Comparison of ENCODE assay signal across 16 cellular contexts in genomic region chr10:14834588-14834987, GRCh38. TPM values are rescaled to one million over a fixed set of nuclear protein-coding genes. Genes with fewer than 3 reads are reported as not detected.
DNase-seq lines count a peak whose midpoint lies in the region; ATAC-seq and TF ChIP-seq lines count a peak whose summit lies in the region.
"Had no signal": no experiment of that assay in that cellular context is flagged by ENCODE, and none has a peak within 500 bp of the region (broad histone marks: within the 10 kb centered on the region; RNA-seq: fewer than 3 reads in every experiment).

No MANE protein-coding gene starts in this region.

- no peaks in the 10 kb centered on the region for H3K9me3 ChIP-seq in CD4-positive, alpha-beta T cell (ENCODE audit: control insufficient read depth, low read length)
- H3K9me3 ChIP-seq in T-helper 17 cell (ENCODE audit: control insufficient read depth, low read length, poor library complexity, severe bottlenecking) (no peaks in the 10 kb centered on the region), Karpas-422 (ENCODE audit: low read length) (no peaks in the 10 kb centered on the region), vagina (no peaks in the 10 kb centered on the region), Peyer's patch (no peaks in the 10 kb centered on the region)

- no peak for TF ChIP-seq CTCF in CD4-positive, alpha-beta T cell (IDR thresholded peaks at IDR 0.05)
- no peak for TF ChIP-seq CTCF in progenitor cell of endocrine pancreas (IDR thresholded peaks at IDR 0.05; ENCODE audit: unreplicated experiment)
- no peak for TF ChIP-seq CTCF in vagina (IDR thresholded peaks at IDR 0.05)
- no peak for TF ChIP-seq CTCF in Peyer's patch (IDR thresholded peaks at IDR 0.05)

- no peaks in the 10 kb centered on the region for H3K27me3 Mint-ChIP-seq in CD4-positive, alpha-beta T cell
- H3K27me3 Mint-ChIP-seq in T-helper 17 cell, result no peaks in the 10 kb centered on the region
- no peaks in the 10 kb centered on the region for H3K27me3 Mint-ChIP-seq in progenitor cell of endocrine pancreas
- H3K27me3 Mint-ChIP-seq: CD8-positive, alpha-beta memory T cell had no signal

- H3K4me1 ChIP-seq in Karpas-422 (ENCODE audit: low read length) (peaks cover 9% of the 10 kb centered on the region), vagina (peaks cover 23% of the 10 kb centered on the region), Peyer's patch (peaks cover 0 to 13% (median 3%) of the 10 kb centered on the region in 4 donors)

- H3K4me3 ChIP-seq in Karpas-422 (ENCODE audit: low read length), result no peak overlapping the region
- no peak overlapping the region for H3K4me3 ChIP-seq in vagina
- no peak overlapping the region for H3K4me3 ChIP-seq in Peyer's patch
- H3K4me3 ChIP-seq: PC-9 had no signal

- DNase-seq in CD4-positive, alpha-beta T cell, result no peak
- DNase-seq in T-helper 17 cell (no peak), left colon (no peak), progenitor cell of endocrine pancreas (ENCODE audit: low spot score, unreplicated experiment) (no peak), Karpas-422 (no peak), vagina (ENCODE audit: extremely low spot score in 2 of 2) (no peak), cardiac septum (ENCODE audit: low spot score) (no peak), Peyer's patch (no peak)
- DNase-seq: CD8-positive, alpha-beta memory T cell; DMS79 treated with DMSO at 0.1 percent for 48 hours; GOT3; MV-4-11; NCI-H1417; NCI-H187 treated with DMSO at 0.1 percent for 48 hours; NCI-H774; PC-9 had no signal

- no peak for TF ChIP-seq POLR2A in vagina (IDR thresholded peaks at IDR 0.05)
- no peak for TF ChIP-seq POLR2A in Peyer's patch (IDR thresholded peaks at IDR 0.05)

- CTCF ChIA-PET in CD4-positive, alpha-beta T cell (lab: Charles Lee), result no interaction called here

- no peaks in the 10 kb centered on the region for H3K27me3 ChIP-seq in CD4-positive, alpha-beta T cell (ENCODE audit: control insufficient read depth, insufficient read depth, low read length)
- H3K27me3 ChIP-seq in Karpas-422 (ENCODE audit: low read length), result no peaks in the 10 kb centered on the region
- no peaks in the 10 kb centered on the region for H3K27me3 ChIP-seq in vagina
- H3K27me3 ChIP-seq in Peyer's patch, result no peaks in the 10 kb centered on the region

- H3K36me3 Mint-ChIP-seq in CD4-positive, alpha-beta T cell (ENCODE audit: low read depth), result peaks cover 13% of the 10 kb centered on the region
- H3K36me3 Mint-ChIP-seq in T-helper 17 cell (ENCODE audit: low read depth) (peaks cover 26% of the 10 kb centered on the region), progenitor cell of endocrine pancreas (ENCODE audit: insufficient read depth) (peaks cover 2% of the 10 kb centered on the region)

- peak overlapping the region; percentile 28 for H3K27ac Mint-ChIP-seq in CD4-positive, alpha-beta T cell
- H3K27ac Mint-ChIP-seq in T-helper 17 cell (no peak overlapping the region), progenitor cell of endocrine pancreas (peak overlapping the region; percentile 44)

- POLR2A ChIA-PET in CD4-positive, alpha-beta T cell (lab: Charles Lee), result no interaction called here

- intact Hi-C loops in CD4-positive, alpha-beta T cell (cut with DNase I, micrococcal nuclease), result loop anchor here (10.0 kb wide), 3 partner anchors 260 to 1250 kb away; partner anchors contain the start of genes PRPF18 (in 1 of the 2) and RPP38 (in 1 of the 2)
- intact Hi-C loops in left colon (cut with DNase I, micrococcal nuclease), result no loop called here
- intact Hi-C loops in vagina (cut with DNase I), result loop anchor here (10.0 kb wide), 2 partner anchors 230 to 330 kb away; no protein-coding TSS in a partner anchor
- intact Hi-C loops in cardiac septum (cut with DNase I), result no loop called here

- H2AFZ ChIP-seq in Karpas-422 (ENCODE audit: low read length), result no peak overlapping the region
- H2AFZ ChIP-seq: PC-9 had no signal

- ATAC-seq in CD4-positive, alpha-beta T cell (ENCODE audit: poor library complexity), result no peak
- ATAC-seq in T-helper 17 cell, result no peak
- peak; percentile 24 for ATAC-seq in left colon

- H3K9me3 Mint-ChIP-seq in CD4-positive, alpha-beta T cell, result no peaks in the 10 kb centered on the region
- no peaks in the 10 kb centered on the region for H3K9me3 Mint-ChIP-seq in progenitor cell of endocrine pancreas (ENCODE audit: low read depth)
- H3K9me3 Mint-ChIP-seq: CD8-positive, alpha-beta memory T cell had no signal

- H3K27ac ChIP-seq in CD4-positive, alpha-beta T cell (ENCODE audit: low read depth, low read length), result no peak overlapping the region
- H3K27ac ChIP-seq in Karpas-422 (ENCODE audit: low read length), result no peak overlapping the region
- H3K27ac ChIP-seq in vagina, result no peak overlapping the region
- no peak overlapping the region for H3K27ac ChIP-seq in Peyer's patch
- H3K27ac ChIP-seq: PC-9 had no signal

- peaks cover 15% of the 10 kb centered on the region for H3K79me2 ChIP-seq in Karpas-422 (ENCODE audit: low read length)

- H3K9ac ChIP-seq in Karpas-422 (ENCODE audit: low read length), result no peak overlapping the region

- peaks cover 23% of the 10 kb centered on the region for H3K4me1 Mint-ChIP-seq in CD4-positive, alpha-beta T cell (ENCODE audit: low read depth)
- H3K4me1 Mint-ChIP-seq in T-helper 17 cell (peaks cover 18% of the 10 kb centered on the region), progenitor cell of endocrine pancreas (ENCODE audit: low read depth) (peaks cover 20% of the 10 kb centered on the region)

- peaks cover 6% of the 10 kb centered on the region; the same call in 1 of the 2 replicates for H4K20me1 ChIP-seq in Karpas-422 (ENCODE audit: insufficient read depth, low read depth, low read length)

- H3K36me3 ChIP-seq in Karpas-422 (ENCODE audit: insufficient read depth, low read length), result no peaks in the 10 kb centered on the region
- no peaks in the 10 kb centered on the region for H3K36me3 ChIP-seq in vagina
- H3K36me3 ChIP-seq in Peyer's patch, result no peaks in the 10 kb centered on the region

- H3K4me3 Mint-ChIP-seq in CD4-positive, alpha-beta T cell, result peak overlapping the region; percentile 28
- H3K4me3 Mint-ChIP-seq in T-helper 17 cell (peak overlapping the region; percentile 57), progenitor cell of endocrine pancreas (ENCODE audit: low read depth) (no peak overlapping the region)

- no peak overlapping the region for H3K4me2 ChIP-seq in Karpas-422 (ENCODE audit: low read depth, low read length, poor library complexity, severe bottlenecking)
- H3K4me2 ChIP-seq: PC-9 had no signal

- no peaks in the 10 kb centered on the region for H3K9me2 ChIP-seq in Karpas-422 (replicated peaks; ENCODE audit: insufficient read depth, low read length)

RNA-seq across cellular contexts. Expression of gene CDNF, which starts 3.2 kb away (rescaled TPM):
- total RNA-seq in CD4-positive, alpha-beta T cell, result 1 to 10 TPM; 3.2 to 3.7 TPM
- total RNA-seq in T-helper 17 cell (1 to 10 TPM in 1 of 2 donors, under 1 TPM in 1; 0.62 to 3.2 TPM), left colon (1 to 10 TPM; 1.7 to 2.0 TPM), progenitor cell of endocrine pancreas (1.3 and 2.3 TPM in 2 replicates), vagina (7.4 TPM), cardiac septum (2.3 TPM), Peyer's patch (1 to 10 TPM in 3 of 4 donors, not detected in 1; 3.1 to 6.7 (median 4.0) TPM)
- 1.2 and 2.2 TPM in 2 replicates for total RNA-seq in Karpas-422 (2014; rRNA removed; shearing (Covaris generic); ENCODE audit: low replicate concordance)

RNA-seq across cellular contexts. Expression of gene HSPA14, which starts 3.5 kb away (rescaled TPM):
- total RNA-seq in CD4-positive, alpha-beta T cell, result 10 to 100 TPM; 29.1 to 33.4 TPM
- total RNA-seq in T-helper 17 cell (10 to 100 TPM; 22.5 to 24.7 TPM), left colon (10 to 100 TPM; 13.6 to 14.0 TPM), progenitor cell of endocrine pancreas (13.2 and 15.2 TPM in 2 replicates), vagina (8.3 TPM), cardiac septum (7.3 TPM), Peyer's patch (10 to 100 TPM; 11.4 to 20.6 (median 12.0) TPM)
- 34.2 and 34.8 TPM in 2 replicates for total RNA-seq in Karpas-422 (2014; rRNA removed; shearing (Covaris generic); ENCODE audit: low replicate concordance)

RNA-seq across cellular contexts. Expression of gene MSANTD7, which starts 3.5 kb away (rescaled TPM):
- 10 to 100 TPM; 26.2 to 26.9 TPM for total RNA-seq in CD4-positive, alpha-beta T cell
- total RNA-seq in T-helper 17 cell (10 to 100 TPM; 22.2 to 23.2 TPM), left colon (10 to 100 TPM in 1 of 2 donors, 1 to 10 TPM in 1; 9.9 to 12.2 TPM), progenitor cell of endocrine pancreas (15.7 and 16.0 TPM in 2 replicates), vagina (11.8 TPM), cardiac septum (6.0 TPM), Peyer's patch (10 to 100 TPM in 3 of 4 donors, 1 to 10 TPM in 1; 9.1 to 12.8 (median 10.3) TPM)
- 22.1 and 25.0 TPM in 2 replicates for total RNA-seq in Karpas-422 (2014; rRNA removed; shearing (Covaris generic); ENCODE audit: low replicate concordance)

RNA-seq across cellular contexts. Expression of gene SUV39H2, which starts 44.1 kb away (rescaled TPM):
- 1 to 10 TPM; 3.4 to 3.5 TPM for total RNA-seq in CD4-positive, alpha-beta T cell
- total RNA-seq in T-helper 17 cell (1 to 10 TPM; 3.3 to 3.7 TPM), left colon (1 to 10 TPM; 5.6 to 7.9 TPM), progenitor cell of endocrine pancreas (38.4 and 39.9 TPM in 2 replicates), vagina (6.9 TPM), cardiac septum (7.9 TPM), Peyer's patch (10 to 100 TPM in 2 of 4 donors, 1 to 10 TPM in 2; 2.5 to 22.3 (median 9.0) TPM)
- 15.7 and 23.8 TPM in 2 replicates for total RNA-seq in Karpas-422 (2014; rRNA removed; shearing (Covaris generic); ENCODE audit: low replicate concordance)

RNA-seq across cellular contexts. Expression of gene FAM107B, which starts 59.9 kb away (rescaled TPM):
- 100 to 1,000 TPM; 261 to 262 TPM for total RNA-seq in CD4-positive, alpha-beta T cell
- 100 to 1,000 TPM; 258 to 399 TPM for total RNA-seq in T-helper 17 cell
- total RNA-seq in left colon, result 10 to 100 TPM; 55.1 to 87.8 TPM
- total RNA-seq in progenitor cell of endocrine pancreas, result 82.2 and 87.4 TPM in 2 replicates
- total RNA-seq in Karpas-422 (2014; rRNA removed; shearing (Covaris generic); ENCODE audit: low replicate concordance), result 110 and 158 TPM in 2 replicates
- total RNA-seq in vagina, result 33.4 TPM
- total RNA-seq in cardiac septum, result 8.6 TPM
- total RNA-seq in Peyer's patch, result 10 to 100 TPM; 36.6 to 89.1 (median 39.6) TPM

Comparison
In these comparisons a context has a peak if more than half of its experiments do, and no peak if none do; other contexts are left out.
1. intact Hi-C loops: an anchor here in CD4-positive, alpha-beta T cell (10.0 kb wide) and vagina (10.0 kb wide); none called in left colon and cardiac septum.